Comparison of ENCODE assay signal across 21 cellular contexts in the genomic region with DNA sequence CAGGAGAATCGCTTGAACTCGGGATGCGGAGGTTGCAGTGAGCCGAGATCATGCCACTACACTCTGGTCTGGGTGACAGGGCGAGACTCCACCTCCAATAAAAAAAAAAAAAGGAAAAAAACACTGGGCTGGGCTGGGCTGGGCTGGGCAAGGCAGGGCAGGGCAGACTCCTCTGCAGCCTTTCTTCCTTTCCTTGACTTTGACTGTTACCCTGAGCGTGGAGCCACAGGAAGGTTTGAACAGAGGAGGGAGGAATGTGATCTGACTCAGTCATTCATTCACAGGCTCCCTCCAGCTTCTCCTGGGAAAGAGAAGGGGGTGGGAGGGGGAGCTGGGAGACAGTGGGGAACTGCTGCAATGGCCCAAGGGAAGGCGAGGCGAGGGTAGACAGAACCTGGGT. TPM values are rescaled to one million over a fixed set of nuclear protein-coding genes. Genes with fewer than 3 reads are reported as not detected.
DNase-seq lines count a peak whose midpoint lies in the region; FAIRE-seq and TF ChIP-seq lines count a peak whose summit lies in the region.
"Had no signal": no experiment of that assay in that cellular context is flagged by ENCODE, and none has a peak within 500 bp of the region (broad histone marks: within the 10 kb centered on the region; RNA-seq: fewer than 3 reads in every experiment).

No MANE protein-coding gene starts in this region.

- H3K4me1 Mint-ChIP-seq in activated naive CD4-positive, alpha-beta T cell treated with anti-CD3 and anti-CD28 coated beads, Interleukin-2, amount 10 ng/mL, durations not matched to agents 7 days and 5 days, result peaks cover 38% of the 10 kb centered on the region
- no peaks in the 10 kb centered on the region for H3K4me1 Mint-ChIP-seq in astrocyte (ENCODE audit: low read depth, unreplicated experiment)

- H3K36me3 ChIP-seq in astrocyte (ENCODE audit: insufficient read depth, low read length), result no peaks in the 10 kb centered on the region
- H3K36me3 ChIP-seq: left ventricle myocardium inferior, SJCRH30 had no signal

- H3K27me3 ChIP-seq in astrocyte (ENCODE audit: insufficient read depth, low read length), result no peaks in the 10 kb centered on the region
- H3K27me3 ChIP-seq: SJCRH30, testis had no signal

- no peak overlapping the region for H3K27ac Mint-ChIP-seq in activated naive CD4-positive, alpha-beta T cell treated with anti-CD3 and anti-CD28 coated beads, Interleukin-2, amount 10 ng/mL, durations not matched to agents 7 days and 5 days
- peak overlapping the region; percentile 20 for H3K27ac Mint-ChIP-seq in astrocyte (ENCODE audit: unreplicated experiment)
- H3K27ac Mint-ChIP-seq: activated CD4-positive, alpha-beta T cell treated with anti-CD3 and anti-CD28 coated beads, Interleukin-2, amount 10 ng/mL, durations not matched to agents 24 days and 14 days; activated T-helper 17 cell treated with anti-CD3 and anti-CD28 coated beads, Interleukin-2, amount 50 U/mL, for 72 hours; stimulated activated naive B cell treated with anti-CD40 and anti-IgM and Interleukin-4, amounts not matched to agents 10 μg/mL and 1 μg/mL and 100 μg/mL, for 72 hours had no signal

- H3K4me2 ChIP-seq in astrocyte (ENCODE audit: low read length), result no peak overlapping the region

- H3K27me3 Mint-ChIP-seq in activated naive CD4-positive, alpha-beta T cell treated with anti-CD3 and anti-CD28 coated beads, Interleukin-2, amount 10 ng/mL, durations not matched to agents 7 days and 5 days, result no peaks in the 10 kb centered on the region
- H3K27me3 Mint-ChIP-seq in astrocyte (ENCODE audit: low read depth, unreplicated experiment), result no peaks in the 10 kb centered on the region
- H3K27me3 Mint-ChIP-seq: activated CD4-positive, alpha-beta T cell treated with anti-CD3 and anti-CD28 coated beads, Interleukin-2, amount 10 ng/mL, durations not matched to agents 24 days and 14 days; activated T-helper 17 cell treated with anti-CD3 and anti-CD28 coated beads, Interleukin-2, amount 50 U/mL, for 72 hours; CD4-positive, alpha-beta memory T cell; stimulated activated naive B cell treated with anti-CD40 and anti-IgM and Interleukin-4, amounts not matched to agents 10 μg/mL and 1 μg/mL and 100 μg/mL, for 72 hours had no signal

- H3K4me3 ChIP-seq in astrocyte (ENCODE audit: insufficient read depth, low read depth, low read length), result no peak overlapping the region
- H3K4me3 ChIP-seq: GM12878, left ventricle myocardium inferior, SJCRH30, testis had no signal

- H3K79me2 ChIP-seq in astrocyte (ENCODE audit: insufficient read depth, low read length), result peaks cover 23% of the 10 kb centered on the region

- no peak overlapping the region for H3K9ac ChIP-seq in astrocyte (ENCODE audit: low read length)

- TF ChIP-seq CTCF in astrocyte (IDR thresholded peaks at IDR 0.05; ENCODE audit: insufficient read depth, low read depth, low read length), result no peak

- DNase-seq in activated naive CD4-positive, alpha-beta T cell treated with anti-CD3 and anti-CD28 coated beads, Interleukin-2, amount 10 ng/mL, durations not matched to agents 7 days and 5 days, result peak; percentile 8
- DNase-seq in activated naive CD4-positive, alpha-beta T cell treated with anti-CD3 and anti-CD28 coated beads, Interleukin-2, amount 50 U/mL, for 16 hours, result no peak
- DNase-seq in astrocyte (ENCODE audit: low read depth) (no peak), kidney tubule cell (ENCODE audit: low spot score) (peak; percentile 63), COLO829 (ENCODE audit: low spot score) (no peak), NCI-H2196 (lab: John Stamatoyannopoulos, UW; ENCODE audit: unreplicated experiment) (no peak), NCI-H1048 (lab: John Stamatoyannopoulos, UW) (no peak), activated T-cell treated with anti-CD3 and anti-CD28 coated beads for 4 hours (no peak)
- DNase-seq: activated CD4-positive, alpha-beta T cell treated with anti-CD3 and anti-CD28 coated beads, Interleukin-2, amount 10 ng/mL, durations not matched to agents 24 days and 14 days; CD4-positive, alpha-beta memory T cell; head of caudate nucleus; left ventricle myocardium inferior; NCI-H1105 treated with DMSO at 0.1 percent for 48 hours; NCI-H2081; SJCRH30; stimulated activated CD4-positive, alpha-beta T cell treated with anti-CD3 and anti-CD28 coated beads, Interleukin-2, amount 100 ng/mL, for 48 hours; stimulated activated naive B cell treated with anti-CD40 and anti-IgM and Interleukin-4, amounts not matched to agents 10 μg/mL and 1 μg/mL and 100 μg/mL, for 72 hours; testis had no signal

- H4K20me1 ChIP-seq in astrocyte (ENCODE audit: insufficient read depth, low read length), result peaks cover 21% of the 10 kb centered on the region

- H3K9me3 Mint-ChIP-seq in activated naive CD4-positive, alpha-beta T cell treated with anti-CD3 and anti-CD28 coated beads, Interleukin-2, amount 10 ng/mL, durations not matched to agents 7 days and 5 days, result no peaks in the 10 kb centered on the region
- peaks cover 2% of the 10 kb centered on the region for H3K9me3 Mint-ChIP-seq in astrocyte (ENCODE audit: unreplicated experiment)
- H3K9me3 Mint-ChIP-seq: activated CD4-positive, alpha-beta T cell treated with anti-CD3 and anti-CD28 coated beads, Interleukin-2, amount 10 ng/mL, durations not matched to agents 24 days and 14 days; activated T-helper 17 cell treated with anti-CD3 and anti-CD28 coated beads, Interleukin-2, amount 50 U/mL, for 72 hours; stimulated activated naive B cell treated with anti-CD40 and anti-IgM and Interleukin-4, amounts not matched to agents 10 μg/mL and 1 μg/mL and 100 μg/mL, for 72 hours had no signal

- no peaks in the 10 kb centered on the region for H3K9me3 ChIP-seq in astrocyte (ENCODE audit: insufficient read depth, low read depth, low read length)
- H3K9me3 ChIP-seq: left ventricle myocardium inferior, SJCRH30, testis had no signal

- no peak for FAIRE-seq in astrocyte (lab: Jason Lieb, UNC)
- FAIRE-seq: GM12878 had no signal

- H3K4me1 ChIP-seq in astrocyte (ENCODE audit: insufficient read depth, low read length), result no peaks in the 10 kb centered on the region

- CTCF ChIA-PET in activated naive CD4-positive, alpha-beta T cell treated with anti-CD3 and anti-CD28 coated beads, Interleukin-2, amount 10 ng/mL, durations not matched to agents 7 days and 5 days (lab: Charles Lee), result no interaction called here

- peaks cover 12% of the 10 kb centered on the region for H3K36me3 Mint-ChIP-seq in activated naive CD4-positive, alpha-beta T cell treated with anti-CD3 and anti-CD28 coated beads, Interleukin-2, amount 10 ng/mL, durations not matched to agents 7 days and 5 days
- H3K36me3 Mint-ChIP-seq in astrocyte (ENCODE audit: low read depth, unreplicated experiment), result peaks cover 4% of the 10 kb centered on the region

- H3K4me3 Mint-ChIP-seq in activated naive CD4-positive, alpha-beta T cell treated with anti-CD3 and anti-CD28 coated beads, Interleukin-2, amount 10 ng/mL, durations not matched to agents 7 days and 5 days, result no peak overlapping the region
- no peak overlapping the region for H3K4me3 Mint-ChIP-seq in astrocyte (ENCODE audit: unreplicated experiment)
- H3K4me3 Mint-ChIP-seq: activated CD4-positive, alpha-beta T cell treated with anti-CD3 and anti-CD28 coated beads, Interleukin-2, amount 10 ng/mL, durations not matched to agents 24 days and 14 days; activated T-helper 17 cell treated with anti-CD3 and anti-CD28 coated beads, Interleukin-2, amount 50 U/mL, for 72 hours; CD4-positive, alpha-beta memory T cell; stimulated activated naive B cell treated with anti-CD40 and anti-IgM and Interleukin-4, amounts not matched to agents 10 μg/mL and 1 μg/mL and 100 μg/mL, for 72 hours had no signal

- no peak overlapping the region for H3K27ac ChIP-seq in astrocyte (ENCODE audit: low read depth, low read length)
- H3K27ac ChIP-seq: 22Rv1, left ventricle myocardium inferior, SJCRH30, testis had no signal

- no peak overlapping the region for H2AFZ ChIP-seq in astrocyte (ENCODE audit: low read depth, low read length)

RNA-seq across cellular contexts. Expression of gene ACTN4, which starts 2.7 kb away (rescaled TPM):
- total RNA-seq in astrocyte, result 805 and 879 TPM in 2 replicates

RNA-seq across cellular contexts. Expression of gene EIF3K, which starts 25.7 kb away (rescaled TPM):
- 222 and 229 TPM in 2 replicates for total RNA-seq in astrocyte

RNA-seq across cellular contexts. Expression of gene MAP4K1, which starts 27.0 kb away (rescaled TPM):
- 0.87 and 1.7 TPM in 2 replicates for total RNA-seq in astrocyte

Comparison
In these comparisons a context has a peak if more than half of its experiments do, and no peak if none do; other contexts are left out.
1. DNase-seq: peak in activated naive CD4-positive, alpha-beta T cell treated with anti-CD3 and anti-CD28 coated beads, Interleukin-2, amount 10 ng/mL, durations not matched to agents 7 days and 5 days (single experiment) and kidney tubule cell (single experiment); none in activated naive CD4-positive, alpha-beta T cell treated with anti-CD3 and anti-CD28 coated beads, Interleukin-2, amount 50 U/mL, for 16 hours (single experiment), astrocyte (single experiment), COLO829 (single experiment), NCI-H2196 (single experiment), NCI-H1048 (single experiment) and activated T-cell treated with anti-CD3 and anti-CD28 coated beads for 4 hours (single experiment).